ENCODE assay signal across 1 cellular context in the genomic region with DNA sequence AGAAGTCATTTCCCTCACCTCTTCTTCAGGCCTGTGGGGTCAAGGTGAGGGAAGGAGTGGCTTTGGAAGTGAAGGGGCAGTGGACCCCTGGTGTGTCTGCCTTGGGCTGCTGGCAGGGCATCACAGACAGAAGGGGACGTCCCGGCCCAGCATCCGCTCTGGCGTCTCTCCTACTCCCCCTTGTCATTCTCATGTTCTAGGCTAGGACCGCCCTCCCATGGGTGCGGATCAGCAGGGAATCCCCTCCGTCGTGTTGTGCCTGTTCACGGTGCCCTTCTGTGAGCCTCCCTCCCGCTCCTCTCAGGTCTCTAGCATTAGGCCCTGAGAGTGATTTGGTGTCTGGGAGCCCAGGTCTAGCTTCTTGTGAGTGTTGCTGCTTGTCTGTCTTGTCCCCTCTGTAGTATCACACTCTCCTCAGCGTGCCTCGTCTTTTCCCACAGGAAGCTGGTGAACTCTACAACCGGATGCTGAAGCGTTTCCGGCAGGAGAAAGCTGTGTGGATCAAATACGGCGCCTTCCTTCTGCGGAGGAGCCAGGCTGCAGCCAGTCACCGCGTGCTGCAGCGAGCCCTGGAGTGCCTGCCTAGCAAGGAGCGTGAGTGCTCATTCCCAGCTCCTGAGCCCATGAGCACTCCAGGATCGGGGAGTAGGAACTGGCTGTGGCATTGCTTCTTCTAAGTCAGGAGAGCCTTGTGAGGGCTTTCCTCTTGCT.
TF ChIP-seq lines count a peak whose summit lies in the region.

No MANE protein-coding gene starts in this region.

TF ChIP-seq in K562, 482 proteins besides CTCF, POLR2A, EP300 and RAD21:
- TF ChIP-seq ZKSCAN8 (CRISPR knock-in tag; IDR thresholded peaks at IDR 0.05) (no peak), POLR2G (IDR thresholded peaks at IDR 0.05; ENCODE audit: low read depth, low read length) (peak; percentile 46; the same call in 1 of the 2 replicates)
